15 cellular contexts compared by ENCODE assay signal in the genomic region with DNA sequence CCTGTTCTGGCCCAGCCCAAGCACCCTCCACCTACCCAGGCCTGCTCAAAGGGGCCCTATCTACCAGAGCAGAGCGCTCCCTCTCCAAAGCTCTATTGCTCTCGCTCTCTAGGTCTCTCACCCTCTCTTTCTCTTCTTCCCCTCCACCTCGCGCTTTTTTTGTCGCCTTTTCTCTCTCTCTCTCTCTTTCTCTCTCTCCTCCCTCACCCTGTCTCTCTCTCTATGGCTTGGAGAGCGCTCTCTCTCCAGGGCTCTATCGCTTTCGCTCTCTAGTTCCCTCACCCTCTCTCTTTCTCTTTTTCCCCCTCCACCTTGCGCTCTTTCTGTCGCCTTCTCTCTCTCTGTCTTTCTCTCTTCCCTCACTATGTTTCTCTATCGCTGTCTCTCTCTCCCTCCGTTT.
"Had no signal": no experiment of that assay in that cellular context is flagged by ENCODE, and none has a peak within 500 bp of the region (broad histone marks: within the 10 kb centered on the region; RNA-seq: fewer than 3 reads in every experiment).

No MANE protein-coding gene starts in this region.

- H3K9me3 Mint-ChIP-seq: activated T-helper 2 cell treated with anti-CD3 and anti-CD28 coated beads, Interferon-gamma antibody, Interleukin-2, Interleukin-4, amounts not matched to agents 10 μg/mL and 5 μg/mL and 100 μg/mL, durations not matched to agents 14 hours and 24 hours and 36 hours; type B pancreatic cell had no signal

- H3K9me3 ChIP-seq: ovary had no signal

- H3K36me3 ChIP-seq: ovary, SJSA1, WERI-Rb-1 had no signal

- H3K4me3 Mint-ChIP-seq: activated naive CD8-positive, alpha-beta T cell treated with anti-CD3 and anti-CD28 coated beads, Interleukin-2, amount 10 ng/mL, durations not matched to agents 7 days and 5 days; type B pancreatic cell had no signal

- H3K27ac ChIP-seq: dorsolateral prefrontal cortex, foreskin keratinocyte, ovary, SJSA1, WERI-Rb-1 had no signal

- DNase-seq: activated CD4-positive, alpha-beta T cell treated with anti-CD3 and anti-CD28 coated beads for 48 hours; activated CD8-positive, alpha-beta memory T cell treated with anti-CD3 and anti-CD28 coated beads for 24 hours; activated naive CD8-positive, alpha-beta T cell treated with anti-CD3 and anti-CD28 coated beads, Interleukin-2, amount 10 ng/mL, durations not matched to agents 7 days and 5 days; dorsolateral prefrontal cortex; foreskin keratinocyte; head of caudate nucleus; left colon; stimulated activated CD4-positive, alpha-beta T cell treated with anti-CD3 and anti-CD28 coated beads, Interleukin-15, amount 100 ng/mL, for 24 hours; stimulated activated CD4-positive, alpha-beta T cell treated with anti-CD3 and anti-CD28 coated beads, Interleukin-4, amount 100 ng/mL, for 24 hours; SW 1271; WERI-Rb-1 had no signal

- ATAC-seq: foreskin keratinocyte, left colon had no signal

- H3K4me3 ChIP-seq: ovary, SJSA1 had no signal

- H3K27me3 ChIP-seq: ovary, SJSA1 had no signal

- H3K27me3 Mint-ChIP-seq: type B pancreatic cell had no signal

- H3K27ac Mint-ChIP-seq: activated naive CD8-positive, alpha-beta T cell treated with anti-CD3 and anti-CD28 coated beads, Interleukin-2, amount 10 ng/mL, durations not matched to agents 7 days and 5 days; activated T-helper 2 cell treated with anti-CD3 and anti-CD28 coated beads, Interferon-gamma antibody, Interleukin-2, Interleukin-4, amounts not matched to agents 10 μg/mL and 5 μg/mL and 100 μg/mL, durations not matched to agents 14 hours and 24 hours and 36 hours; type B pancreatic cell had no signal
